Comparison of ENCODE assay signal across 8 cellular contexts in genomic region chr16:2251281-2252111, GRCh38. TPM values are rescaled to one million over a fixed set of nuclear protein-coding genes. Genes with fewer than 3 reads are reported as not detected.
A peak's percentile ranks its signal among the peaks of the same experiment; 100 is the strongest.
DNase-seq lines count a peak whose midpoint lies in the region; ATAC-seq, FAIRE-seq and TF ChIP-seq lines count a peak whose summit lies in the region.

A gene with protein sequence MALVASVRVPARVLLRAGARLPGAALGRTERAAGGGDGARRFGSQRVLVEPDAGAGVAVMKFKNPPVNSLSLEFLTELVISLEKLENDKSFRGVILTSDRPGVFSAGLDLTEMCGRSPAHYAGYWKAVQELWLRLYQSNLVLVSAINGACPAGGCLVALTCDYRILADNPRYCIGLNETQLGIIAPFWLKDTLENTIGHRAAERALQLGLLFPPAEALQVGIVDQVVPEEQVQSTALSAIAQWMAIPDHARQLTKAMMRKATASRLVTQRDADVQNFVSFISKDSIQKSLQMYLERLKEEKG (minus strand): TSS chr16:2251587. CDS start chr16:2251566, 21 bp downstream.

- H3K27ac Mint-ChIP-seq in mesothelial cell of epicardium, result peak within 1 kb of the TSS; percentile 89

- H3K4me3 Mint-ChIP-seq in mesothelial cell of epicardium, result peak within 1 kb of the TSS; percentile 82

- FAIRE-seq in endometrium (lab: Jason Lieb, UNC), result peak; percentile 83

- H3K4me1 ChIP-seq in NT2/D1 (ENCODE audit: insufficient read depth, insufficient read length), result no peaks in the 10 kb centered on the region

- peak; percentile 87 for ATAC-seq in GM19467 (IDR thresholded peaks at IDR 0.05; ENCODE audit: unreplicated experiment)

- H3K9me3 ChIP-seq in NT2/D1 (ENCODE audit: insufficient read depth, low read length), result no peaks in the 10 kb centered on the region

- H3K36me3 Mint-ChIP-seq in mesothelial cell of epicardium, result peaks cover 23% of the 10 kb centered on the region

- H3K4me3 ChIP-seq in NT2/D1 (ENCODE audit: insufficient read length, low read depth), result peak within 1 kb of the TSS; percentile 89

- peak; percentile 92 for DNase-seq in COR-L47 (lab: John Stamatoyannopoulos, UW)
- peak; percentile 78 for DNase-seq in HS-5 (ENCODE audit: low read depth)
- DNase-seq in NT2/D1 (ENCODE audit: low read depth, low spot score), result peak; percentile 88
- DNase-seq in activated CD8-positive, alpha-beta memory T cell treated with anti-CD3 and anti-CD28 coated beads, Interleukin-2, amount 50 U/mL, for 24 hours (ENCODE audit: extremely low read depth), result peak; percentile 43
- peak; percentile 75 to 88 for DNase-seq in mesothelial cell of epicardium (ENCODE audit: low spot score in 2 of 2, unreplicated experiment in 2 of 2)
- DNase-seq in stimulated activated CD8-positive, alpha-beta memory T cell treated with anti-CD3 and anti-CD28 coated beads, Interleukin-15, amount 100 ng/mL, for 48 hours (ENCODE audit: low read depth in 2 of 2), result peak; percentile 84

- H3K36me3 ChIP-seq in NT2/D1 (ENCODE audit: insufficient read depth, insufficient read length, low read length), result peaks cover 67% of the 10 kb centered on the region

- no peaks in the 10 kb centered on the region for H3K27me3 ChIP-seq in NT2/D1 (ENCODE audit: insufficient read depth, insufficient read length)

- peak within 1 kb of the TSS; percentile 96 for H3K9ac ChIP-seq in NT2/D1 (ENCODE audit: insufficient read length, low read depth)

- TF ChIP-seq CTCF in mesothelial cell of epicardium (IDR thresholded peaks at IDR 0.05; ENCODE audit: unreplicated experiment), result peak; percentile 32

- no peaks in the 10 kb centered on the region for H3K27me3 Mint-ChIP-seq in mesothelial cell of epicardium (ENCODE audit: low read depth)

- no peaks in the 10 kb centered on the region for H3K9me3 Mint-ChIP-seq in mesothelial cell of epicardium

- peaks cover 7% of the 10 kb centered on the region for H3K4me1 Mint-ChIP-seq in mesothelial cell of epicardium

RNA-seq across cellular contexts. Expression of the gene that starts here (rescaled TPM):
- total RNA-seq in mesothelial cell of epicardium, result 53.3 to 54.8 TPM (median 54.5 TPM) in 3 replicates

Comparison
In these comparisons a context has a peak if more than half of its experiments do, and no peak if none do; other contexts are left out.
1. Peak in every context shown above with its lines: DNase-seq, ATAC-seq and H3K4me3 ChIP-seq.